Comparison of ENCODE assay signal across 7 cellular contexts in genomic region chr2:219571311-219572236, GRCh38. TPM values are rescaled to one million over a fixed set of nuclear protein-coding genes. Genes with fewer than 3 reads are reported as not detected.
DNase-seq lines count a peak whose midpoint lies in the region; ATAC-seq and TF ChIP-seq lines count a peak whose summit lies in the region.

Gene OBSL1, minus strand, starts transcription at chr2:219571539. Its CDS starts 307 bp downstream, at chr2:219571232.

- H3K9me3 Mint-ChIP-seq in activated T-helper 17 cell treated with anti-CD3 and anti-CD28 coated beads, Interleukin-2, amount 50 U/mL, for 72 hours, result no peaks in the 10 kb centered on the region
- H3K9me3 Mint-ChIP-seq in nephron, result no peaks in the 10 kb centered on the region

- H3K27ac Mint-ChIP-seq in activated T-helper 17 cell treated with anti-CD3 and anti-CD28 coated beads, Interleukin-2, amount 50 U/mL, for 72 hours, result no peak within 1 kb of the TSS
- peak within 1 kb of the TSS; percentile 71 to 94 (median 92) for H3K27ac Mint-ChIP-seq in nephron

- no peaks in the 10 kb centered on the region for H3K36me3 Mint-ChIP-seq in activated T-helper 17 cell treated with anti-CD3 and anti-CD28 coated beads, Interleukin-2, amount 50 U/mL, for 72 hours (ENCODE audit: low read depth)
- peaks cover 20% of the 10 kb centered on the region for H3K36me3 Mint-ChIP-seq in nephron (ENCODE audit: low read depth)

- peaks cover 0 to 22% (median 0%) of the 10 kb centered on the region in 3 donors for H3K4me1 ChIP-seq in gastroesophageal sphincter

- H3K36me3 ChIP-seq in gastroesophageal sphincter, result peaks cover 0 to 17% of the 10 kb centered on the region in 2 donors

- H3K9me3 ChIP-seq in gastroesophageal sphincter, result no peaks in the 10 kb centered on the region

- H3K27ac ChIP-seq in gastroesophageal sphincter, result peak within 1 kb of the TSS; percentile 10 to 91 (median 88)

- WGBS in gastroesophageal sphincter (ENCODE audit: low coverage in 1 of 2), 2 donors, result 38 to 80% methylated on average over 1 to 8 of the region's 42 CpGs

- peak within 1 kb of the TSS; percentile 39 to 86 for H3K4me3 ChIP-seq in gastroesophageal sphincter

- ATAC-seq in activated T-helper 17 cell treated with anti-CD3 and anti-CD28 coated beads, Interleukin-2, amount 50 U/mL, for 72 hours (replicated peaks), result no peak
- ATAC-seq in gastroesophageal sphincter (peak; percentile 60), HG03196 (IDR thresholded peaks at IDR 0.05; ENCODE audit: unreplicated experiment) (no peak)

- peak in 1 of 2 donors; percentile 12 for TF ChIP-seq POLR2A in gastroesophageal sphincter (IDR thresholded peaks at IDR 0.05)

- TF ChIP-seq CTCF in GM10266 (IDR thresholded peaks at IDR 0.05; ENCODE audit: control insufficient read depth, insufficient read depth, low read depth, missing control alignments), result no peak
- TF ChIP-seq CTCF in gastroesophageal sphincter (IDR thresholded peaks at IDR 0.05), result peak in 1 of 4 experiments; percentile 19
- no peak for TF ChIP-seq CTCF in nephron (IDR thresholded peaks at IDR 0.05; ENCODE audit: unreplicated experiment in 3 of 3)

- no peak for TF ChIP-seq EP300 in gastroesophageal sphincter (IDR thresholded peaks at IDR 0.05)

- peaks cover 21% of the 10 kb centered on the region for H3K27me3 ChIP-seq in gastroesophageal sphincter

- peak within 1 kb of the TSS; percentile 46 for H3K4me3 Mint-ChIP-seq in activated T-helper 17 cell treated with anti-CD3 and anti-CD28 coated beads, Interleukin-2, amount 50 U/mL, for 72 hours
- peak within 1 kb of the TSS; percentile 72 to 84 (median 82) for H3K4me3 Mint-ChIP-seq in nephron

- peaks cover 38% of the 10 kb centered on the region for H3K27me3 Mint-ChIP-seq in activated T-helper 17 cell treated with anti-CD3 and anti-CD28 coated beads, Interleukin-2, amount 50 U/mL, for 72 hours
- H3K27me3 Mint-ChIP-seq in nephron (ENCODE audit: low read depth), result peaks cover 7% of the 10 kb centered on the region

- DNase-seq in GM10266 (ENCODE audit: extremely low spot score) (peak; percentile 23), NCI-H2081 treated with DMSO at 0.1 percent for 48 hours (lab: John Stamatoyannopoulos, UW) (peak; percentile 7), cortex of kidney (lab: John Stamatoyannopoulos, UW) (no peak)

- no peaks in the 10 kb centered on the region for H3K4me1 Mint-ChIP-seq in activated T-helper 17 cell treated with anti-CD3 and anti-CD28 coated beads, Interleukin-2, amount 50 U/mL, for 72 hours
- peaks cover 49% of the 10 kb centered on the region for H3K4me1 Mint-ChIP-seq in nephron

RNA-seq across cellular contexts. Expression of gene OBSL1, which starts in this region (rescaled TPM):
- total RNA-seq in activated T-helper 17 cell treated with anti-CD3 and anti-CD28 coated beads, Interleukin-2, amount 50 U/mL, for 72 hours, result 1 to 10 TPM in 1 of 2 donors, under 1 TPM in 1; 0.84 to 1.1 TPM
- 100 to 1,000 TPM in 1 of 4 donors, 10 to 100 TPM in 3; 73.2 to 118 (median 81.6) TPM for total RNA-seq in gastroesophageal sphincter

Comparison
In these comparisons a context has a peak if more than half of its experiments do, and no peak if none do; other contexts are left out.
1. RNA of gene OBSL1 (total RNA-seq): 73.2 to 118 TPM in gastroesophageal sphincter; 0.84 to 1.1 TPM in activated T-helper 17 cell treated with anti-CD3 and anti-CD28 coated beads, Interleukin-2, amount 50 U/mL, for 72 hours; every median in the first group is over 10 times any median in the second.